8 cellular contexts compared by ENCODE assay signal in genomic region chr5:177600458-177601018, GRCh38. TPM values are rescaled to one million over a fixed set of nuclear protein-coding genes. Genes with fewer than 3 reads are reported as not detected.
A peak's percentile ranks its signal among the peaks of the same experiment; 100 is the strongest.
DNase-seq lines count a peak whose midpoint lies in the region; ATAC-seq and TF ChIP-seq lines count a peak whose summit lies in the region.

No MANE protein-coding gene starts in this region.

- H3K27me3 ChIP-seq in BLaER1 treated with 17β-estradiol and CSF1 and Interleukin-3, amounts not matched to agents 10 nM and 100 nM: no peaks in the 10 kb centered on the region

- H3K4me1 Mint-ChIP-seq in activated CD8-positive, alpha-beta T cell treated with anti-CD3 and anti-CD28 coated beads, Interleukin-2, amount 10 ng/mL, durations not matched to agents 7 days and 5 days (ENCODE audit: low read depth): peaks cover 21% of the 10 kb centered on the region

- H3K4me2 ChIP-seq in BLaER1 treated with 17β-estradiol and CSF1 and Interleukin-3, amounts not matched to agents 10 nM and 100 nM: peak overlapping the region; percentile 82 to 93 (median 91)

- peaks cover 0 to 51% (median 24%) of the 10 kb centered on the region in 11 experiments; a peak in 18 of 22 replicates for H4K20me1 ChIP-seq in BLaER1 treated with 17β-estradiol and CSF1 and Interleukin-3, amounts not matched to agents 10 nM and 100 nM

- peak overlapping the region; percentile 89 for H3K4me3 Mint-ChIP-seq in activated CD8-positive, alpha-beta T cell treated with anti-CD3 and anti-CD28 coated beads, Interleukin-2, amount 10 ng/mL, durations not matched to agents 7 days and 5 days

- H3K27ac Mint-ChIP-seq in activated CD8-positive, alpha-beta T cell treated with anti-CD3 and anti-CD28 coated beads, Interleukin-2, amount 10 ng/mL, durations not matched to agents 7 days and 5 days: peak overlapping the region; percentile 91

- intact Hi-C loops in sciatic nerve (cut with DNase I): no loop called here

- CTCF ChIA-PET in activated CD8-positive, alpha-beta T cell treated with anti-CD3 and anti-CD28 coated beads, Interleukin-2, amount 10 ng/mL, durations not matched to agents 7 days and 5 days (lab: Charles Lee): interaction anchor here (1.0 kb wide), 1 partner anchor 8 kb away, joined by 3 read pairs; no protein-coding TSS in a partner anchor

- peaks cover 25 to 47% (median 38%) of the 10 kb centered on the region in 10 experiments for H3K4me1 ChIP-seq in BLaER1 treated with 17β-estradiol and CSF1 and Interleukin-3, amounts not matched to agents 10 nM and 100 nM

- no peak for ATAC-seq in activated CD8-positive, alpha-beta T cell treated with anti-CD3 and anti-CD28 coated beads, Interleukin-2, amount 10 ng/mL, durations not matched to agents 7 days and 5 days
- no peak for ATAC-seq in sciatic nerve

- POLR2A ChIA-PET in activated CD8-positive, alpha-beta T cell treated with anti-CD3 and anti-CD28 coated beads, Interleukin-2, amount 10 ng/mL, durations not matched to agents 7 days and 5 days (lab: Charles Lee): interaction anchor here (1.0 to 1.3 kb wide), 3 partner anchors 52 to 249 kb away, joined by 3 read pairs; partner anchors contain the start of gene LMAN2

- H3K27ac ChIP-seq in BLaER1 treated with 17β-estradiol and CSF1 and Interleukin-3, amounts not matched to agents 10 nM and 100 nM: peak overlapping the region; percentile 75 to 98 (median 94)

- peaks cover 14 to 43% (median 26%) of the 10 kb centered on the region in 11 experiments for H3K36me3 ChIP-seq in BLaER1 treated with 17β-estradiol and CSF1 and Interleukin-3, amounts not matched to agents 10 nM and 100 nM

- H3K9ac ChIP-seq in BLaER1 treated with 17β-estradiol and CSF1 and Interleukin-3, amounts not matched to agents 10 nM and 100 nM: peak overlapping the region; percentile 88 to 97 (median 94)

- peak overlapping the region; percentile 74 to 89 (median 80) for H3K4me3 ChIP-seq in BLaER1 treated with 17β-estradiol and CSF1 and Interleukin-3, amounts not matched to agents 10 nM and 100 nM
- H3K4me3 ChIP-seq in HFF-Myc (replicated peaks; ENCODE audit: low read depth, low read length): peak overlapping the region; percentile 89

- DNase-seq in HFF-Myc (ENCODE audit: extremely low read depth, low read depth) (no peak), hepatic stellate cell (ENCODE audit: low spot score) (peak; percentile 29), sciatic nerve (ENCODE audit: low spot score) (peak; percentile 46), NCI-H2171 (lab: John Stamatoyannopoulos, UW) (no peak), NCI-H1048 (lab: John Stamatoyannopoulos, UW) (no peak), NCI-H526 (lab: John Stamatoyannopoulos, UW) (no peak)
- DNase-seq in activated CD8-positive, alpha-beta T cell treated with anti-CD3 and anti-CD28 coated beads, Interleukin-2, amount 10 ng/mL, durations not matched to agents 7 days and 5 days: peak; percentile 33

- no peaks in the 10 kb centered on the region for H3K9me3 ChIP-seq in BLaER1 treated with 17β-estradiol and CSF1 and Interleukin-3, amounts not matched to agents 10 nM and 100 nM (replicated peaks in 1 of 11)

- no peaks in the 10 kb centered on the region for H3K9me3 Mint-ChIP-seq in activated CD8-positive, alpha-beta T cell treated with anti-CD3 and anti-CD28 coated beads, Interleukin-2, amount 10 ng/mL, durations not matched to agents 7 days and 5 days (ENCODE audit: insufficient read depth)

- no peaks in the 10 kb centered on the region for H3K27me3 Mint-ChIP-seq in activated CD8-positive, alpha-beta T cell treated with anti-CD3 and anti-CD28 coated beads, Interleukin-2, amount 10 ng/mL, durations not matched to agents 7 days and 5 days (ENCODE audit: low read depth)

- peaks cover 17% of the 10 kb centered on the region for H3K36me3 Mint-ChIP-seq in activated CD8-positive, alpha-beta T cell treated with anti-CD3 and anti-CD28 coated beads, Interleukin-2, amount 10 ng/mL, durations not matched to agents 7 days and 5 days (ENCODE audit: low read depth)

- no peak for TF ChIP-seq CTCF in HFF-Myc (IDR thresholded peaks at IDR 0.05; ENCODE audit: low read depth, low read length, missing control alignments)

RNA-seq across cellular contexts. Expression of gene B4GALT7, which starts 0.6 kb away (rescaled TPM):
- 10 to 100 TPM; 17.3 to 19.5 TPM for total RNA-seq in activated CD8-positive, alpha-beta T cell treated with anti-CD3 and anti-CD28 coated beads, Interleukin-2, amount 10 ng/mL, durations not matched to agents 7 days and 5 days
- total RNA-seq in sciatic nerve: 16.5 TPM

RNA-seq across cellular contexts. Expression of gene TMED9, which starts 8.5 kb away (rescaled TPM):
- total RNA-seq in activated CD8-positive, alpha-beta T cell treated with anti-CD3 and anti-CD28 coated beads, Interleukin-2, amount 10 ng/mL, durations not matched to agents 7 days and 5 days: 100 to 1,000 TPM; 104 to 109 TPM
- total RNA-seq in sciatic nerve: 81.0 TPM

RNA-seq across cellular contexts. Expression of gene FAM193B, which starts 46.2 kb away (rescaled TPM):
- total RNA-seq in activated CD8-positive, alpha-beta T cell treated with anti-CD3 and anti-CD28 coated beads, Interleukin-2, amount 10 ng/mL, durations not matched to agents 7 days and 5 days: 100 to 1,000 TPM in 1 of 2 experiments, 10 to 100 TPM in 1; 95.8 to 105 TPM
- 113 TPM for total RNA-seq in sciatic nerve

Comparison
In these comparisons a context has a peak if more than half of its experiments do, and no peak if none do; other contexts are left out.
1. DNase-seq: peak in activated CD8-positive, alpha-beta T cell treated with anti-CD3 and anti-CD28 coated beads, Interleukin-2, amount 10 ng/mL, durations not matched to agents 7 days and 5 days (single experiment), hepatic stellate cell (single experiment) and sciatic nerve (single experiment); none in HFF-Myc (single experiment), NCI-H2171 (single experiment), NCI-H1048 (single experiment) and NCI-H526 (0 of 2).